In genomic region chr15:90595760-90596155, GRCh38 we compare ENCODE assay signal across 11 cellular contexts.
A peak's percentile ranks its signal among the peaks of the same experiment; 100 is the strongest.
DNase-seq lines count a peak whose midpoint lies in the region; ATAC-seq and TF ChIP-seq lines count a peak whose summit lies in the region.
"Had no signal": no experiment of that assay in that cellular context is flagged by ENCODE, and none has a peak within 500 bp of the region (broad histone marks: within the 10 kb centered on the region; RNA-seq: fewer than 3 reads in every experiment).

No MANE protein-coding gene starts in this region.

- DNase-seq in activated CD4-positive, alpha-beta T cell treated with anti-CD3 and anti-CD28 coated beads, Interleukin-2, amount 10 ng/mL, durations not matched to agents 7 days and 5 days, result no peak
- no peak for DNase-seq in activated CD4-positive, alpha-beta T cell treated with anti-CD3 and anti-CD28 coated beads for 1 hour
- DNase-seq in chondrocyte (ENCODE audit: low spot score) (no peak), T-helper 9 cell (no peak), pons (ENCODE audit: low spot score) (no peak), mesothelial cell of epicardium (ENCODE audit: low spot score in 2 of 2, unreplicated experiment in 2 of 2) (no peak)
- DNase-seq: ACHN, ovary, SJCRH30 had no signal

- H3K4me1 Mint-ChIP-seq in activated CD4-positive, alpha-beta T cell treated with anti-CD3 and anti-CD28 coated beads, Interleukin-2, amount 10 ng/mL, durations not matched to agents 7 days and 5 days, result peaks cover 91% of the 10 kb centered on the region
- H3K4me1 Mint-ChIP-seq in chondrocyte (ENCODE audit: low read depth) (peaks cover 20% of the 10 kb centered on the region), mesothelial cell of epicardium (peaks cover 20% of the 10 kb centered on the region)

- no peaks in the 10 kb centered on the region for H3K27me3 Mint-ChIP-seq in activated CD4-positive, alpha-beta T cell treated with anti-CD3 and anti-CD28 coated beads, Interleukin-2, amount 10 ng/mL, durations not matched to agents 7 days and 5 days
- H3K27me3 Mint-ChIP-seq in chondrocyte (ENCODE audit: low read depth) (no peaks in the 10 kb centered on the region), mesothelial cell of epicardium (ENCODE audit: low read depth) (no peaks in the 10 kb centered on the region)

- peaks cover 3% of the 10 kb centered on the region for H3K9me3 Mint-ChIP-seq in activated CD4-positive, alpha-beta T cell treated with anti-CD3 and anti-CD28 coated beads, Interleukin-2, amount 10 ng/mL, durations not matched to agents 7 days and 5 days
- H3K9me3 Mint-ChIP-seq in chondrocyte (ENCODE audit: low read depth) (no peaks in the 10 kb centered on the region), mesothelial cell of epicardium (no peaks in the 10 kb centered on the region)

- TF ChIP-seq CTCF in chondrocyte (IDR thresholded peaks at IDR 0.05) (no peak), mesothelial cell of epicardium (IDR thresholded peaks at IDR 0.05; ENCODE audit: unreplicated experiment) (no peak)

- peak; percentile 27 for ATAC-seq in HG03354 (IDR thresholded peaks at IDR 0.05; ENCODE audit: poor library complexity, severe bottlenecking, unreplicated experiment)

- CTCF ChIA-PET in activated CD4-positive, alpha-beta T cell treated with anti-CD3 and anti-CD28 coated beads, Interleukin-2, amount 10 ng/mL, durations not matched to agents 7 days and 5 days (lab: Charles Lee), result interaction anchor here (0.5 to 0.9 kb wide), 2 partner anchors 9 to 73 kb away, joined by 3 read pairs; no protein-coding TSS in a partner anchor

- peak overlapping the region; percentile 99 for H3K27ac Mint-ChIP-seq in activated CD4-positive, alpha-beta T cell treated with anti-CD3 and anti-CD28 coated beads, Interleukin-2, amount 10 ng/mL, durations not matched to agents 7 days and 5 days
- H3K27ac Mint-ChIP-seq in chondrocyte (ENCODE audit: unreplicated experiment) (peak overlapping the region; percentile 18), mesothelial cell of epicardium (no peak overlapping the region)

- H3K4me3 Mint-ChIP-seq in activated CD4-positive, alpha-beta T cell treated with anti-CD3 and anti-CD28 coated beads, Interleukin-2, amount 10 ng/mL, durations not matched to agents 7 days and 5 days, result peak overlapping the region; percentile 3
- no peak overlapping the region for H3K4me3 Mint-ChIP-seq in chondrocyte (ENCODE audit: unreplicated experiment)
- H3K4me3 Mint-ChIP-seq in mesothelial cell of epicardium, result no peak overlapping the region

- POLR2A ChIA-PET in activated CD4-positive, alpha-beta T cell treated with anti-CD3 and anti-CD28 coated beads, Interleukin-2, amount 10 ng/mL, durations not matched to agents 7 days and 5 days (lab: Charles Lee), result no interaction called here

- H3K36me3 Mint-ChIP-seq in activated CD4-positive, alpha-beta T cell treated with anti-CD3 and anti-CD28 coated beads, Interleukin-2, amount 10 ng/mL, durations not matched to agents 7 days and 5 days (ENCODE audit: low read depth), result peaks cover 83% of the 10 kb centered on the region
- H3K36me3 Mint-ChIP-seq in chondrocyte (ENCODE audit: low read depth) (peaks cover 21% of the 10 kb centered on the region), mesothelial cell of epicardium (peaks cover 12% of the 10 kb centered on the region)

- H3K27ac ChIP-seq in temporal lobe (ENCODE audit: low read depth, low read length), result peak overlapping the region; percentile 66
- H3K27ac ChIP-seq: SJCRH30 had no signal
